ENCODE assay signal across 9 cellular contexts in the genomic region with DNA sequence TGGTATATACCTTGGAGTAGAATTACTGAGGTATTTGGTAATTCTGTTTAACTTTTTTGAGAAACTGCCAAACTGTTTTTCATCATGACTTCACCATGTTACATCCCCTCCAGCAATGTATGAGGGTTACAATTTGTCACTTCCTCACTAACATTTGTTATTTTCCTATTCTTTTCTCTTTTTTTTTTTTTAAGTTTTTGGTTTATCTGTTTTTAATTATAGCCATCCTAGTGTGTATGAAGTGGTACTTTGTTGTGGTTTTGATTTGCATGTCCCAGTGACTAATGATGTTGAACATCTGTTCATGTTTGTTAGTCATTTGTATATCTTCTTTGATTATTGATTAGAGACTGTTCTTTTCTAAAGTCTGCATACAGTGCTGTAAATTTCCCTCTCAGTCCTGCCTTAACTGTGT.
A peak's percentile ranks its signal among the peaks of the same experiment; 100 is the strongest.
DNase-seq lines count a peak whose midpoint lies in the region; ATAC-seq and TF ChIP-seq lines count a peak whose summit lies in the region.
"Had no signal": no experiment of that assay in that cellular context is flagged by ENCODE, and none has a peak within 500 bp of the region (broad histone marks: within the 10 kb centered on the region; RNA-seq: fewer than 3 reads in every experiment).

No MANE protein-coding gene starts in this region.

- no peaks in the 10 kb centered on the region for H3K4me1 ChIP-seq in endodermal cell (ENCODE audit: control insufficient read depth, insufficient read depth, low read length)
- H3K4me1 ChIP-seq in heart right ventricle, result peaks cover 0 to 24% (median 9%) of the 10 kb centered on the region in 9 donors

- no peak overlapping the region for H3K4me3 ChIP-seq in endodermal cell (ENCODE audit: low read length)
- H3K4me3 ChIP-seq in heart right ventricle, result no peak overlapping the region

- peaks cover 13% of the 10 kb centered on the region for H3K9me3 Mint-ChIP-seq in endodermal cell

- H3K27ac ChIP-seq in endodermal cell (ENCODE audit: low read depth, low read length), result no peak overlapping the region
- no peak overlapping the region for H3K27ac ChIP-seq in heart right ventricle

- peak; percentile 39 for DNase-seq in EH (ENCODE audit: low read depth)
- DNase-seq in central memory CD4-positive, alpha-beta T cell, result peak; percentile 3
- DNase-seq in posterior vena cava (ENCODE audit: low spot score), result no peak
- DNase-seq in endodermal cell, result no peak
- no peak for DNase-seq in heart right ventricle
- DNase-seq in cardiac septum (ENCODE audit: low spot score), result no peak

- no peaks in the 10 kb centered on the region for H3K27me3 Mint-ChIP-seq in endodermal cell (ENCODE audit: insufficient read depth)

- no peak overlapping the region for H3K27ac Mint-ChIP-seq in endodermal cell

- H3K36me3 Mint-ChIP-seq in endodermal cell (ENCODE audit: low read depth), result peaks cover 9% of the 10 kb centered on the region

- TF ChIP-seq CTCF in endodermal cell (conservative IDR thresholded peaks at IDR 0.05) (no peak), heart right ventricle (IDR thresholded peaks at IDR 0.05) (no peak)

- H3K27me3 ChIP-seq in endodermal cell (ENCODE audit: control insufficient read depth, insufficient read depth, low read length, poor library complexity, severe bottlenecking), result no peaks in the 10 kb centered on the region
- H3K27me3 ChIP-seq in heart right ventricle, result no peaks in the 10 kb centered on the region

- ATAC-seq in GM21381 (IDR thresholded peaks at IDR 0.05; ENCODE audit: unreplicated experiment) (peak; percentile 48), HG03354 (IDR thresholded peaks at IDR 0.05; ENCODE audit: poor library complexity, severe bottlenecking, unreplicated experiment) (peak; percentile 57), heart right ventricle (no peak)
- ATAC-seq: esophagus mucosa had no signal

- H3K36me3 ChIP-seq in endodermal cell (ENCODE audit: control insufficient read depth, insufficient read depth, low read length), result no peaks in the 10 kb centered on the region
- H3K36me3 ChIP-seq in heart right ventricle, result no peaks in the 10 kb centered on the region

- no peak overlapping the region for H3K9ac ChIP-seq in endodermal cell (ENCODE audit: extremely low read depth, low read length, poor library complexity, severe bottlenecking)

- no peak overlapping the region for H3K4me3 Mint-ChIP-seq in endodermal cell

- H3K9me3 ChIP-seq in endodermal cell (ENCODE audit: control insufficient read depth, low read length), result peaks cover 14% of the 10 kb centered on the region
- H3K9me3 ChIP-seq in heart right ventricle, result peaks cover 0 to 9% (median 0%) of the 10 kb centered on the region in 11 donors

- H3K4me1 Mint-ChIP-seq in endodermal cell, result peaks cover 2% of the 10 kb centered on the region

- intact Hi-C loops in posterior vena cava (cut with DNase I), result no loop called here
- intact Hi-C loops in heart right ventricle (cut with DNase I), result no loop called here
- intact Hi-C loops in cardiac septum (cut with DNase I), result no loop called here

Comparison
In these comparisons a context has a peak if more than half of its experiments do, and no peak if none do; other contexts are left out.
1. DNase-seq: peak in EH (single experiment) and central memory CD4-positive, alpha-beta T cell (single experiment); none in posterior vena cava (single experiment), endodermal cell (single experiment), heart right ventricle (0 of 2) and cardiac septum (single experiment).
2. ATAC-seq: peak in GM21381 (single experiment) and HG03354 (single experiment); none in heart right ventricle (0 of 8).